In the genomic region with DNA sequence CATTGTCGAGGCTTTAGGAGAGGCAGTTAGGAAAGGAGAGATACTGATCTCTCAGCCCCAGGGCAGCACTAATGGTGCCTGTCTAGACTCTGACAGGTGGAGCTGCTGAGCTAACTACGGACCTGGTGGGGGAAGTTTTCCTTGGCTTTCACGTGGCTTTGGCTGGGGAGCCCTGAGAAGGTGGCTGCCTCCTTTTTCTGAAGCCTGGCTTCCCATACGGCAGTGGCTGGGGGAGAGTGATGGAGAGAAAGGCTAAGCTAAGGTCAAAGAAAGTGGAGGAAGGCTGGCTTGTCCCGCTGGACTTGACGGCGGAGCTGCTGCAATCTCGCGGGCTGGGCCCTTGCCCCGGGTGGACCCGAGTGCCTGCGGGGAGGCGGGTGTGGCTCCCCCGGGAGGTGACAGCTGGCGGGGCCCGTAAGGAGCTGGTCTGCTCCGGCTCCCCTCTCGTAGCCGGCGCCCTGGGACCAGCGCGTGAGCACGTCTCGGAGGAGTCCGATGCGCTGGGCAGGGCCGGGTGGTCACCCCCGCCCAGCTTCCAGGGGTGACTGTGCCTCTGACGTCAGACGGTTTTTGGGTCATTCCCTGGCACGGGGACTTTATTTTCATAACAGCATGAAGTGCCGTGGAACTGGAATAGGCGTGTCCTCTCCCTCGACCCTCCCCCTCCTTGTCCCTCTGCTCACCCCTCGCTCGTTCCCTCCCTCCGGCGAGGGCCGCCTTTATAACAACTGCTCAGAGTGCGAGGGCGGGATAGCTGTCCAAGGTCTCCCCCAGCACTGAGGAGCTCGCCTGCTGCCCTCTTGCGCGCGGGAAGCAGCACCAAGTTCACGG, we compare ENCODE assay signal across 8 cellular contexts. TPM values are rescaled to one million over a fixed set of nuclear protein-coding genes. Genes with fewer than 3 reads are reported as not detected.
DNase-seq lines count a peak whose midpoint lies in the region; ATAC-seq and TF ChIP-seq lines count a peak whose summit lies in the region.

A gene with protein sequence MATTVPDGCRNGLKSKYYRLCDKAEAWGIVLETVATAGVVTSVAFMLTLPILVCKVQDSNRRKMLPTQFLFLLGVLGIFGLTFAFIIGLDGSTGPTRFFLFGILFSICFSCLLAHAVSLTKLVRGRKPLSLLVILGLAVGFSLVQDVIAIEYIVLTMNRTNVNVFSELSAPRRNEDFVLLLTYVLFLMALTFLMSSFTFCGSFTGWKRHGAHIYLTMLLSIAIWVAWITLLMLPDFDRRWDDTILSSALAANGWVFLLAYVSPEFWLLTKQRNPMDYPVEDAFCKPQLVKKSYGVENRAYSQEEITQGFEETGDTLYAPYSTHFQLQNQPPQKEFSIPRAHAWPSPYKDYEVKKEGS (plus strand): TSS at position 748 of the 831 bp plus-strand sequence. CDS start 16,688 bp downstream, outside the sequence.

- 0 to 1% methylated on average over 40 to 46 of the region's 46 CpGs for WGBS in lung, 2 donors

- no peaks in the 10 kb centered on the region for H3K36me3 ChIP-seq in lung (ENCODE audit: control insufficient read depth in 2 of 2, insufficient read depth in 2 of 2, low read length in 2 of 2)

- in situ Hi-C loops in endometrial microvascular endothelial cells (cut with HindIII; ENCODE audit: inconsistent ontology term, low pct_unique_long_range_greater_than_20kb, low sequenced_read_pairs), result no loop called here

- H3K27ac ChIP-seq in lung (ENCODE audit: low read depth in 1 of 2, low read length in 1 of 2), result peak within 1 kb of the TSS in 1 of 2 donors; percentile 89

- H3K27ac Mint-ChIP-seq in stimulated activated effector memory CD8-positive, alpha-beta T cell treated with anti-CD3 and anti-CD28 coated beads, Interleukin-12 subunit alpha, Interleukin-12 subunit beta, amount 100 ng/mL, for 72 hours, result no peak within 1 kb of the TSS

- H3K36me3 Mint-ChIP-seq in stimulated activated effector memory CD8-positive, alpha-beta T cell treated with anti-CD3 and anti-CD28 coated beads, Interleukin-12 subunit alpha, Interleukin-12 subunit beta, amount 100 ng/mL, for 72 hours, result no peaks in the 10 kb centered on the region

- H3K4me3 ChIP-seq in lung, result peak within 1 kb of the TSS; percentile 29

- H3K4me1 Mint-ChIP-seq in stimulated activated effector memory CD8-positive, alpha-beta T cell treated with anti-CD3 and anti-CD28 coated beads, Interleukin-12 subunit alpha, Interleukin-12 subunit beta, amount 100 ng/mL, for 72 hours, result peaks cover 13% of the 10 kb centered on the region

- H3K4me3 Mint-ChIP-seq in stimulated activated effector memory CD8-positive, alpha-beta T cell treated with anti-CD3 and anti-CD28 coated beads, Interleukin-12 subunit alpha, Interleukin-12 subunit beta, amount 100 ng/mL, for 72 hours, result peak within 1 kb of the TSS; percentile 64

- no peaks in the 10 kb centered on the region for H3K9me3 Mint-ChIP-seq in stimulated activated effector memory CD8-positive, alpha-beta T cell treated with anti-CD3 and anti-CD28 coated beads, Interleukin-12 subunit alpha, Interleukin-12 subunit beta, amount 100 ng/mL, for 72 hours

- peak; percentile 86 for ATAC-seq in lung (ENCODE audit: insufficient read depth, low FRiP score)
- peak; percentile 65 for ATAC-seq in stimulated activated effector memory CD8-positive, alpha-beta T cell treated with anti-CD3 and anti-CD28 coated beads, Interleukin-12 subunit alpha, Interleukin-12 subunit beta, amount 100 ng/mL, for 72 hours

- peaks cover 0 to 5% of the 10 kb centered on the region in 2 donors for H3K4me1 ChIP-seq in lung (ENCODE audit: control insufficient read depth in 2 of 2, insufficient read depth in 2 of 2, low read length in 2 of 2)

- DNase-seq in NCI-H510A treated with DMSO at 0.1 percent for 48 hours (lab: John Stamatoyannopoulos, UW), result peak; percentile 11
- DNase-seq in NCI-H510A (lab: John Stamatoyannopoulos, UW), result no peak
- DNase-seq in NCI-H128 (lab: John Stamatoyannopoulos, UW; ENCODE audit: unreplicated experiment), result peak; percentile 48
- peak; percentile 21 to 23 for DNase-seq in activated CD4-positive, alpha-beta T cell treated with anti-CD3 and anti-CD28 coated beads, Interleukin-2, amount 50 U/mL, for 4 hours
- DNase-seq in lung (ENCODE audit: low spot score), result peak; percentile 94
- DNase-seq in stimulated activated effector memory CD8-positive, alpha-beta T cell treated with anti-CD3 and anti-CD28 coated beads, Interleukin-12 subunit alpha, Interleukin-12 subunit beta, amount 100 ng/mL, for 72 hours (ENCODE audit: low spot score in 2 of 2), result peak in 1 of 2 donors; percentile 55
- no peak for DNase-seq in putamen (ENCODE audit: low spot score)

- H3K27me3 ChIP-seq in lung (ENCODE audit: control insufficient read depth, insufficient read depth), result no peaks in the 10 kb centered on the region

- no peak for TF ChIP-seq CTCF in lung (IDR thresholded peaks at IDR 0.05; ENCODE audit: control extremely low read depth, extremely low read depth)

- H3K9me3 ChIP-seq in lung (ENCODE audit: control insufficient read depth in 2 of 2, insufficient read depth in 1 of 2, low read length in 1 of 2), result no peaks in the 10 kb centered on the region

RNA-seq across cellular contexts. Expression of the gene that starts here (rescaled TPM):
- total RNA-seq in endometrial microvascular endothelial cells (ENCODE audit: inconsistent ontology term) (135 TPM), lung (100 to 1,000 TPM; 212 to 418 TPM)
- polyA plus RNA-seq in lung, result 100 to 1,000 TPM; 117 to 131 TPM

Comparison
In these comparisons a context has a peak if more than half of its experiments do, and no peak if none do; other contexts are left out.
1. DNase-seq: peak in NCI-H510A treated with DMSO at 0.1 percent for 48 hours (single experiment), NCI-H128 (single experiment), activated CD4-positive, alpha-beta T cell treated with anti-CD3 and anti-CD28 coated beads, Interleukin-2, amount 50 U/mL, for 4 hours (2 of 2) and lung (single experiment); none in NCI-H510A (single experiment) and putamen (single experiment).